30 cellular contexts compared by ENCODE assay signal in the genomic region with DNA sequence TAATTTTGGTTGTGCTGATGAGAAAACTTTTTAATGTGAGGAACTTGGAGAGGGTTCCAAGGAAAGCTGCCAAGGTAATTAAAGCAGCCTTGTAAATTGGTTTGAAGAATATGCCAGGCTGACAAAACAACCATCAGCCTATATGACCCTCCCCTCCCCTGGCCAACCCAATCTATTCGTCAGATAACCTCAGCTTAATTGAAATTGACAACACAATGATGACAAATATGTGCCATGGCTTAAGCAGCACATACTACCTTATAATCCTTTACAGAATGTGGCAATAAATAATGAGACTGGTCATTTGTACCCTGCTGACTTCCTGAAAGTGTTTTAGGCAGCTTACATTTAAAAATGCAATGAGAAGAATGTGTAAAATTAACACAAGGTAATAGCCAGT.
"Had no signal": no experiment of that assay in that cellular context is flagged by ENCODE, and none has a peak within 500 bp of the region (broad histone marks: within the 10 kb centered on the region; RNA-seq: fewer than 3 reads in every experiment).

No MANE protein-coding gene starts in this region.

- H3K9me3 Mint-ChIP-seq: activated CD4-positive, alpha-beta memory T cell treated with anti-CD3 and anti-CD28 coated beads for 36 hours; activated CD4-positive, alpha-beta T cell treated with anti-CD3 and anti-CD28 coated beads, Interleukin-2, amount 10 ng/mL, durations not matched to agents 24 days and 14 days; activated naive CD4-positive, alpha-beta T cell treated with anti-CD3 and anti-CD28 coated beads for 36 hours; activated naive CD4-positive, alpha-beta T cell treated with anti-CD3 and anti-CD28 coated beads, Interleukin-2, amount 50 U/mL, for 72 hours; activated T-helper 1 cell treated with anti-CD3 and anti-CD28 coated beads, Interleukin-12 subunit alpha, Interleukin-12 subunit beta, Interleukin-2, Interleukin-4 antibody, amounts not matched to agents 30 ng/mL and 10 ng/mL and 1 ng/mL, durations not matched to agents 14 hours and 24 hours and 36 hours; activated T-helper 2 cell treated with anti-CD3 and anti-CD28 coated beads, Interferon-gamma antibody, Interleukin-2, Interleukin-4, amounts not matched to agents 10 μg/mL and 5 μg/mL and 100 μg/mL, durations not matched to agents 14 hours and 24 hours and 36 hours; central memory CD8-positive, alpha-beta T cell; dendritic cell treated with granulocyte-macrophage colony-stimulating factor and Interleukin-4, amounts not matched to agents 40 ng/mL and 50 ng/mL, for 4 days; endodermal cell; T-helper 2 cell treated with Interferon-gamma antibody and Interleukin-4, amounts not matched to agents 5 μg/mL and 100 μg/mL, for 36 hours had no signal

- H3K4me1 Mint-ChIP-seq: activated CD4-positive, alpha-beta T cell treated with anti-CD3 and anti-CD28 coated beads for 36 hours; activated CD4-positive, alpha-beta T cell treated with anti-CD3 and anti-CD28 coated beads, Interleukin-2, amount 10 ng/mL, durations not matched to agents 24 days and 14 days; activated CD8-positive, alpha-beta memory T cell treated with anti-CD3 and anti-CD28 coated beads, Interleukin-2, amount 10 ng/mL, durations not matched to agents 7 days and 5 days; central memory CD8-positive, alpha-beta T cell; endodermal cell; T-helper 17 cell had no signal

- H3K27ac Mint-ChIP-seq: activated CD4-positive, alpha-beta memory T cell treated with anti-CD3 and anti-CD28 coated beads for 36 hours; activated CD4-positive, alpha-beta T cell treated with anti-CD3 and anti-CD28 coated beads for 36 hours; activated CD4-positive, alpha-beta T cell treated with anti-CD3 and anti-CD28 coated beads, Interleukin-2, amount 10 ng/mL, durations not matched to agents 24 days and 14 days; activated CD8-positive, alpha-beta memory T cell treated with anti-CD3 and anti-CD28 coated beads, Interleukin-2, amount 10 ng/mL, durations not matched to agents 7 days and 5 days; activated CD8-positive, alpha-beta T cell treated with anti-CD3 and anti-CD28 coated beads, Interleukin-2, amount 10 ng/mL, durations not matched to agents 7 days and 5 days; activated naive CD4-positive, alpha-beta T cell treated with anti-CD3 and anti-CD28 coated beads for 36 hours; activated naive CD4-positive, alpha-beta T cell treated with anti-CD3 and anti-CD28 coated beads, Interleukin-2, amount 50 U/mL, for 72 hours; activated T-helper 1 cell treated with anti-CD3 and anti-CD28 coated beads, Interleukin-12 subunit alpha, Interleukin-12 subunit beta, Interleukin-2, Interleukin-4 antibody, amounts not matched to agents 30 ng/mL and 10 ng/mL and 1 ng/mL, durations not matched to agents 14 hours and 24 hours and 36 hours; activated T-helper 2 cell treated with anti-CD3 and anti-CD28 coated beads, Interferon-gamma antibody, Interleukin-2, Interleukin-4, amounts not matched to agents 10 μg/mL and 5 μg/mL and 100 μg/mL, durations not matched to agents 14 hours and 24 hours and 36 hours; dendritic cell treated with granulocyte-macrophage colony-stimulating factor and Interleukin-4, amounts not matched to agents 40 ng/mL and 50 ng/mL, for 4 days; endodermal cell; T-helper 17 cell; T-helper 2 cell treated with Interferon-gamma antibody and Interleukin-4, amounts not matched to agents 5 μg/mL and 100 μg/mL, for 36 hours had no signal

- DNase-seq: activated CD4-positive, alpha-beta memory T cell treated with anti-CD3 and anti-CD28 coated beads for 36 hours; activated CD4-positive, alpha-beta T cell treated with anti-CD3 and anti-CD28 coated beads for 36 hours; activated CD4-positive, alpha-beta T cell treated with anti-CD3 and anti-CD28 coated beads, Interleukin-2, amount 10 ng/mL, durations not matched to agents 24 days and 14 days; activated CD4-positive, CD25-positive, alpha-beta regulatory T cell; activated CD4-positive, CD25-positive, alpha-beta regulatory T cell treated with anti-CD3 and anti-CD28 coated beads, Interleukin-2, amount 50 U/mL, for 72 hours; activated CD8-positive, alpha-beta memory T cell treated with anti-CD3 and anti-CD28 coated beads, Interleukin-2, amount 10 ng/mL, durations not matched to agents 7 days and 5 days; activated CD8-positive, alpha-beta memory T cell treated with anti-CD3 and anti-CD28 coated beads, Interleukin-2, amount 50 U/mL, for 4 hours; activated CD8-positive, alpha-beta T cell treated with anti-CD3 and anti-CD28 coated beads, Interleukin-2, amount 10 ng/mL, durations not matched to agents 7 days and 5 days; activated effector memory CD4-positive, alpha-beta T cell treated with anti-CD3 and anti-CD28 coated beads, Interleukin-2, amount 50 U/mL, for 16 hours; activated naive CD4-positive, alpha-beta T cell treated with anti-CD3 and anti-CD28 coated beads for 36 hours; activated T-cell treated with anti-CD3 and anti-CD28 coated beads, Interleukin-2, amount 50 U/mL, for 1 hour; activated T-cell treated with anti-CD3 and anti-CD28 coated beads, Interleukin-2, amount 50 U/mL, for 48 hours; amniotic stem cell; anterior cingulate cortex; brain microvascular endothelial cell; dorsolateral prefrontal cortex; effector memory CD4-positive, alpha-beta T cell; endodermal cell; foreskin fibroblast; head of caudate nucleus; T-helper 17 cell; T1000 had no signal

- H3K36me3 Mint-ChIP-seq: activated CD4-positive, alpha-beta memory T cell treated with anti-CD3 and anti-CD28 coated beads for 36 hours; activated CD8-positive, alpha-beta memory T cell treated with anti-CD3 and anti-CD28 coated beads, Interleukin-2, amount 10 ng/mL, durations not matched to agents 7 days and 5 days; activated naive CD4-positive, alpha-beta T cell treated with anti-CD3 and anti-CD28 coated beads, Interleukin-2, amount 50 U/mL, for 72 hours had no signal

- H3K4me3 Mint-ChIP-seq: activated CD4-positive, alpha-beta memory T cell treated with anti-CD3 and anti-CD28 coated beads for 36 hours; activated CD4-positive, alpha-beta T cell treated with anti-CD3 and anti-CD28 coated beads for 36 hours; activated CD4-positive, alpha-beta T cell treated with anti-CD3 and anti-CD28 coated beads, Interleukin-2, amount 10 ng/mL, durations not matched to agents 24 days and 14 days; activated CD8-positive, alpha-beta memory T cell treated with anti-CD3 and anti-CD28 coated beads, Interleukin-2, amount 10 ng/mL, durations not matched to agents 7 days and 5 days; activated CD8-positive, alpha-beta T cell treated with anti-CD3 and anti-CD28 coated beads, Interleukin-2, amount 10 ng/mL, durations not matched to agents 7 days and 5 days; activated naive CD4-positive, alpha-beta T cell treated with anti-CD3 and anti-CD28 coated beads for 36 hours; activated T-helper 1 cell treated with anti-CD3 and anti-CD28 coated beads, Interleukin-12 subunit alpha, Interleukin-12 subunit beta, Interleukin-2, Interleukin-4 antibody, amounts not matched to agents 30 ng/mL and 10 ng/mL and 1 ng/mL, durations not matched to agents 14 hours and 24 hours and 36 hours; central memory CD8-positive, alpha-beta T cell; dendritic cell treated with granulocyte-macrophage colony-stimulating factor and Interleukin-4, amounts not matched to agents 40 ng/mL and 50 ng/mL, for 4 days; endodermal cell; T-helper 17 cell; T-helper 2 cell treated with Interferon-gamma antibody and Interleukin-4, amounts not matched to agents 5 μg/mL and 100 μg/mL, for 36 hours had no signal

- H3K27me3 Mint-ChIP-seq: activated CD4-positive, alpha-beta T cell treated with anti-CD3 and anti-CD28 coated beads for 36 hours; activated CD4-positive, alpha-beta T cell treated with anti-CD3 and anti-CD28 coated beads, Interleukin-2, amount 10 ng/mL, durations not matched to agents 24 days and 14 days; dendritic cell treated with granulocyte-macrophage colony-stimulating factor and Interleukin-4, amounts not matched to agents 40 ng/mL and 50 ng/mL, for 4 days had no signal

- ATAC-seq: activated CD4-positive, alpha-beta T cell treated with anti-CD3 and anti-CD28 coated beads for 36 hours; activated CD8-positive, alpha-beta memory T cell treated with anti-CD3 and anti-CD28 coated beads, Interleukin-2, amount 10 ng/mL, durations not matched to agents 7 days and 5 days; activated CD8-positive, alpha-beta T cell treated with anti-CD3 and anti-CD28 coated beads, Interleukin-2, amount 10 ng/mL, durations not matched to agents 7 days and 5 days; activated naive CD4-positive, alpha-beta T cell treated with anti-CD3 and anti-CD28 coated beads, Interleukin-2, amount 50 U/mL, for 72 hours; esophagus mucosa; T-helper 17 cell had no signal

- H3K4me3 ChIP-seq: coronary artery, dorsolateral prefrontal cortex had no signal
